9 cellular contexts compared by ENCODE assay signal in genomic region chr11:79708319-79708928, GRCh38.
DNase-seq lines count a peak whose midpoint lies in the region; ATAC-seq and TF ChIP-seq lines count a peak whose summit lies in the region.
"Had no signal": no experiment of that assay in that cellular context is flagged by ENCODE, and none has a peak within 500 bp of the region (broad histone marks: within the 10 kb centered on the region; RNA-seq: fewer than 3 reads in every experiment).

No MANE protein-coding gene starts in this region.

- H3K27ac Mint-ChIP-seq in chondrocyte (ENCODE audit: unreplicated experiment), result no peak overlapping the region
- H3K27ac Mint-ChIP-seq: stimulated activated naive CD8-positive, alpha-beta T cell treated with anti-CD3 and anti-CD28 coated beads, Interleukin-15, Interleukin-2, amounts not matched to agents 100 ng/mL and 50 ng/mL, for 24 hours had no signal

- no peaks in the 10 kb centered on the region for H3K36me3 Mint-ChIP-seq in chondrocyte (ENCODE audit: low read depth)

- H3K27me3 Mint-ChIP-seq in chondrocyte (ENCODE audit: low read depth), result peaks cover 2% of the 10 kb centered on the region
- H3K27me3 Mint-ChIP-seq: stimulated activated naive CD8-positive, alpha-beta T cell treated with anti-CD3 and anti-CD28 coated beads, Interleukin-15, Interleukin-2, amounts not matched to agents 100 ng/mL and 50 ng/mL, for 24 hours had no signal

- ATAC-seq in GM18499 (IDR thresholded peaks at IDR 0.05; ENCODE audit: insufficient read depth, unreplicated experiment) (peak; percentile 75), HG03354 (IDR thresholded peaks at IDR 0.05; ENCODE audit: poor library complexity, severe bottlenecking, unreplicated experiment) (peak; percentile 66), GM21737 (IDR thresholded peaks at IDR 0.05; ENCODE audit: unreplicated experiment) (no peak)

- peaks cover 17% of the 10 kb centered on the region for H3K9me3 Mint-ChIP-seq in chondrocyte (ENCODE audit: low read depth)

- DNase-seq in NCI-H526 (lab: John Stamatoyannopoulos, UW) (peak; percentile 60 to 87), chondrocyte (ENCODE audit: low spot score) (no peak), renal cortical epithelial cell (ENCODE audit: low read depth) (peak; percentile 54), activated T-cell treated with anti-CD3 and anti-CD28 coated beads for 4 hours (no peak)

- TF ChIP-seq CTCF in 22Rv1 (IDR thresholded peaks at IDR 0.05) (peak; percentile 79), chondrocyte (IDR thresholded peaks at IDR 0.05) (peak; percentile 76)

- no peak overlapping the region for H3K27ac ChIP-seq in 22Rv1

- no peak overlapping the region for H3K4me3 Mint-ChIP-seq in chondrocyte (ENCODE audit: unreplicated experiment)
- H3K4me3 Mint-ChIP-seq: stimulated activated naive CD8-positive, alpha-beta T cell treated with anti-CD3 and anti-CD28 coated beads, Interleukin-15, Interleukin-2, amounts not matched to agents 100 ng/mL and 50 ng/mL, for 24 hours had no signal

- H3K4me1 Mint-ChIP-seq in chondrocyte (ENCODE audit: low read depth), result no peaks in the 10 kb centered on the region

Comparison
In these comparisons a context has a peak if more than half of its experiments do, and no peak if none do; other contexts are left out.
1. DNase-seq: peak in NCI-H526 (2 of 2) and renal cortical epithelial cell (single experiment); none in chondrocyte (single experiment) and activated T-cell treated with anti-CD3 and anti-CD28 coated beads for 4 hours (single experiment).